In the genomic region with DNA sequence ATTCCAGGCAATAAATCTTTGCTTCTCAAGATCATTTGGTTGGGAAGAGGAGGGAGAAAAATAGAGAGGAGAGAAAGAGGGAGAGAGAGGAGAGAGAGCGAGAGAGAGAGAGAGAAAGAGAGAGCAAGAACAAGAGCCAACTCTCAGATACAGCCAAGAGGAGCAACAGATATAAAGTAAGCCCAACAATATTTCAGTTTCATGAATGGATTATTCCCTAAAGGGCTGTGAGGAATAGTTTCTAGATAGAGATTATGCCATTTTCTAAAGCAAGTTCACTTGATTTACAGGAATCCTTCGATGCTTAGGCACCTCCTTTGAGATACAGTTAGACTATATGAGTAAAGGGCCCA, we compare ENCODE assay signal across 1 cellular context.
A peak's percentile ranks its signal among the peaks of the same experiment; 100 is the strongest.
TF ChIP-seq lines count a peak whose summit lies in the region.

No MANE protein-coding gene starts in this region.

TF ChIP-seq in HepG2, 621 proteins besides CTCF, POLR2A, EP300 and RAD21:
- TF ChIP-seq ZFP82 (CRISPR knock-in tag; IDR thresholded peaks at IDR 0.05; ENCODE audit: borderline replicate concordance) = 0 out of 2 replicates have a peak, but pooled peaks have one; percentile 13
- TF ChIP-seq EHMT2 (IDR thresholded peaks at IDR 0.05; ENCODE audit: borderline replicate concordance, low read depth, low read length) = 0 out of 2 replicates have a peak, but pooled peaks have one; percentile 6
- TF ChIP-seq ZNF614 (CRISPR knock-in tag; IDR thresholded peaks at IDR 0.05; ENCODE audit: borderline replicate concordance) = no peak
- no peak for TF ChIP-seq SMARCC2 (IDR thresholded peaks at IDR 0.05)
- TF ChIP-seq, protein P1, sequence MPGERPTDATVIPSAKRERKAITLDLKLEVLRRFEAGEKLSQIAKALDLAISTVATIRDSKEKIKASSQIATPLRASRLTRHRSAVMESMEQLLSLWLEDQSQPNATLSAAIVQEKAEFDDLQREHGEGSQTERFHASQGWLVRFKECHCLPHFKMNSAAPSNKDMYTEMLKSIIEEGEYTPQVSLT (CRISPR knock-in tag; IDR thresholded peaks at IDR 0.05; ENCODE audit: borderline replicate concordance, low read depth) = no peak
- TF ChIP-seq FOXA3 (CRISPR knock-in tag; IDR thresholded peaks at IDR 0.05) = no peak
- TF ChIP-seq CREB1 (IDR thresholded peaks at IDR 0.05) = no peak
- 0 out of 2 replicates have a peak, but pooled peaks have one; percentile 3 for TF ChIP-seq CREB1 (CRISPR knock-in tag; IDR thresholded peaks at IDR 0.05)
- peak; percentile 48; the same call in 1 of the 2 replicates for TF ChIP-seq ZC3H13 (CRISPR knock-in tag; IDR thresholded peaks at IDR 0.05)
- no peak for TF ChIP-seq ZNF660 (CRISPR knock-in tag; IDR thresholded peaks at IDR 0.05; ENCODE audit: borderline replicate concordance, low read depth)
- TF ChIP-seq, protein P2, sequence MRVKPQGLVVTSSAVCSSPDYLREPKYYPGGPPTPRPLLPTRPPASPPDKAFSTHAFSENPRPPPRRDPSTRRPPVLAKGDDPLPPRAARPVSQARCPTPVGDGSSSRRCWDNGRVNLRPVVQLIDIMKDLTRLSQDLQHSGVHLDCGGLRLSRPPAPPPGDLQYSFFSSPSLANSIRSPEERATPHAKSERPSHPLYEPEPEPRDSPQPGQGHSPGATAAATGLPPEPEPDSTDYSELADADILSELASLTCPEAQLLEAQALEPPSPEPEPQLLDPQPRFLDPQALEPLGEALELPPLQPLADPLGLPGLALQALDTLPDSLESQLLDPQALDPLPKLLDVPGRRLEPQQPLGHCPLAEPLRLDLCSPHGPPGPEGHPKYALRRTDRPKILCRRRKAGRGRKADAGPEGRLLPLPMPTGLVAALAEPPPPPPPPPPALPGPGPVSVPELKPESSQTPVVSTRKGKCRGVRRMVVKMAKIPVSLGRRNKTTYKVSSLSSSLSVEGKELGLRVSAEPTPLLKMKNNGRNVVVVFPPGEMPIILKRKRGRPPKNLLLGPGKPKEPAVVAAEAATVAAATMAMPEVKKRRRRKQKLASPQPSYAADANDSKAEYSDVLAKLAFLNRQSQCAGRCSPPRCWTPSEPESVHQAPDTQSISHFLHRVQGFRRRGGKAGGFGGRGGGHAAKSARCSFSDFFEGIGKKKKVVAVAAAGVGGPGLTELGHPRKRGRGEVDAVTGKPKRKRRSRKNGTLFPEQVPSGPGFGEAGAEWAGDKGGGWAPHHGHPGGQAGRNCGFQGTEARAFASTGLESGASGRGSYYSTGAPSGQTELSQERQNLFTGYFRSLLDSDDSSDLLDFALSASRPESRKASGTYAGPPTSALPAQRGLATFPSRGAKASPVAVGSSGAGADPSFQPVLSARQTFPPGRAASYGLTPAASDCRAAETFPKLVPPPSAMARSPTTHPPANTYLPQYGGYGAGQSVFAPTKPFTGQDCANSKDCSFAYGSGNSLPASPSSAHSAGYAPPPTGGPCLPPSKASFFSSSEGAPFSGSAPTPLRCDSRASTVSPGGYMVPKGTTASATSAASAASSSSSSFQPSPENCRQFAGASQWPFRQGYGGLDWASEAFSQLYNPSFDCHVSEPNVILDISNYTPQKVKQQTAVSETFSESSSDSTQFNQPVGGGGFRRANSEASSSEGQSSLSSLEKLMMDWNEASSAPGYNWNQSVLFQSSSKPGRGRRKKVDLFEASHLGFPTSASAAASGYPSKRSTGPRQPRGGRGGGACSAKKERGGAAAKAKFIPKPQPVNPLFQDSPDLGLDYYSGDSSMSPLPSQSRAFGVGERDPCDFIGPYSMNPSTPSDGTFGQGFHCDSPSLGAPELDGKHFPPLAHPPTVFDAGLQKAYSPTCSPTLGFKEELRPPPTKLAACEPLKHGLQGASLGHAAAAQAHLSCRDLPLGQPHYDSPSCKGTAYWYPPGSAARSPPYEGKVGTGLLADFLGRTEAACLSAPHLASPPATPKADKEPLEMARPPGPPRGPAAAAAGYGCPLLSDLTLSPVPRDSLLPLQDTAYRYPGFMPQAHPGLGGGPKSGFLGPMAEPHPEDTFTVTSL (CRISPR knock-in tag; IDR thresholded peaks at IDR 0.05; ENCODE audit: borderline replicate concordance) = 0 out of 2 replicates have a peak, but pooled peaks have one; percentile 6
- no peak for TF ChIP-seq ZNF251 (CRISPR knock-in tag; IDR thresholded peaks at IDR 0.05)
- TF ChIP-seq ZNF124 (CRISPR knock-in tag; IDR thresholded peaks at IDR 0.05) = no peak
- TF ChIP-seq ASH2L (IDR thresholded peaks at IDR 0.05; ENCODE audit: insufficient read length, low read depth, low read length) = peak; percentile 26
- TF ChIP-seq DZIP1 (CRISPR knock-in tag; IDR thresholded peaks at IDR 0.05) = no peak
- TF ChIP-seq, protein P3, sequence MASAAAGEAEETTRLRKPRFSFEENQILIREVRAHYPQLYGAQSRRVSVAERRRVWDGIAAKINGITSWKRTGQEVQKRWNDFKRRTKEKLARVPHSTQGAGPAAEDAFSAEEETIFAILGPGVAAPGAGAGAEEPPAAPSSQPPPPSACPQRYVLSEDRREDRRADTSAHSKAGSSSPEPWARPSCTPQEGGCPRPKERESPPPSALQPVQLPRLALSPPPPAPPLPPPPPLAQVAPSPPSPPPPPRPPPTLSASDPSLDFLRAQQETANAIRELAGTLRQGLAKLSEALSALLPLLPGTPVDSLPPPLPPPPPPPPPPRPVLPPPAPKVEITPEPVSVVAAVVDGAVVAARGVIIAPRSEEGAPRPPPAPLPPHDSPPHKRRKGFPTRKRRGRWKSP (CRISPR knock-in tag; IDR thresholded peaks at IDR 0.05) = peak; percentile 13; the same call in 1 of the 2 replicates
- TF ChIP-seq, protein P4, sequence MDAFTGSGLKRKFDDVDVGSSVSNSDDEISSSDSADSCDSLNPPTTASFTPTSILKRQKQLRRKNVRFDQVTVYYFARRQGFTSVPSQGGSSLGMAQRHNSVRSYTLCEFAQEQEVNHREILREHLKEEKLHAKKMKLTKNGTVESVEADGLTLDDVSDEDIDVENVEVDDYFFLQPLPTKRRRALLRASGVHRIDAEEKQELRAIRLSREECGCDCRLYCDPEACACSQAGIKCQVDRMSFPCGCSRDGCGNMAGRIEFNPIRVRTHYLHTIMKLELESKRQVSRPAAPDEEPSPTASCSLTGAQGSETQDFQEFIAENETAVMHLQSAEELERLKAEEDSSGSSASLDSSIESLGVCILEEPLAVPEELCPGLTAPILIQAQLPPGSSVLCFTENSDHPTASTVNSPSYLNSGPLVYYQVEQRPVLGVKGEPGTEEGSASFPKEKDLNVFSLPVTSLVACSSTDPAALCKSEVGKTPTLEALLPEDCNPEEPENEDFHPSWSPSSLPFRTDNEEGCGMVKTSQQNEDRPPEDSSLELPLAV (CRISPR knock-in tag; conservative IDR thresholded peaks at IDR 0.05; ENCODE audit: low read depth) = no peak
- TF ChIP-seq MXI1 (IDR thresholded peaks at IDR 0.05; ENCODE audit: borderline replicate concordance, low read depth, low read length) = 0 out of 3 replicates have a peak, but pooled peaks have one; percentile 2
- TF ChIP-seq POLR2G (IDR thresholded peaks at IDR 0.05; ENCODE audit: low read depth, low read length) = peak; percentile 49; the same call in 1 of the 2 replicates
- 0 out of 2 replicates have a peak, but pooled peaks have one; percentile 19 for TF ChIP-seq DNMT3B (CRISPR knock-in tag; conservative IDR thresholded peaks at IDR 0.05)
- TF ChIP-seq RBFOX2 (IDR thresholded peaks at IDR 0.05; ENCODE audit: low read depth, low read length) = peak; percentile 78
